9 cellular contexts compared by ENCODE assay signal in the genomic region with DNA sequence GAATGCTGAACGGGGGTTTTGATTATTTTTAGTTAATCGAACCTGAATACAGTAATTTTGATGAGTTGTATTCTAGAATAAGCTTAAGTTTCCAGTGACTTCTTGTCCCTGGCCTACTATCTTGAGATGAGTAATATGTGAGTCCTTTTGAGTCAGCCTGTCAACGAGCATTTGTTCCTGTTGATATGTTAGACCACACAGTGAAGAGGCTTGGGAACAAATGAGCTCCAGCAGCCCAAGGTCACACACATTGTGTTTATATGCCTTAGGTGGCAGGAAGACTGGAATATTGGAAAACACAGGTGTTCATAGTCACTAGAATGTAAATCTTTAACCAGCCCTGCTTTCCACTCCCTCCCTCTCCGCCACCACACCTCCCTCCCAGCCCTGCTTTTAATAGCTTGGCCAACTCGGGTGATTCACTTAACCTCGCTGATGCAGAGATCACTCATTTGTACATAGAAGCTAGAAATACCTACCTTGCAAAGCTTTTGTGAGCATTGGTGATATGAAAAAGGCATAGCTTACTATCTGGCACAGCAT. TPM values are rescaled to one million over a fixed set of nuclear protein-coding genes. Genes with fewer than 3 reads are reported as not detected.
DNase-seq lines count a peak whose midpoint lies in the region; ATAC-seq and TF ChIP-seq lines count a peak whose summit lies in the region.
"Had no signal": no experiment of that assay in that cellular context is flagged by ENCODE, and none has a peak within 500 bp of the region (broad histone marks: within the 10 kb centered on the region; RNA-seq: fewer than 3 reads in every experiment).

No MANE protein-coding gene starts in this region.

- no peak overlapping the region for H3K18ac ChIP-seq in mesendoderm (ENCODE audit: low read length)

- DNase-seq in activated CD4-positive, alpha-beta T cell treated with anti-CD3 and anti-CD28 coated beads, Interleukin-2, amount 10 ng/mL, durations not matched to agents 24 days and 14 days = no peak
- no peak for DNase-seq in activated CD4-positive, alpha-beta T cell treated with anti-CD3 and anti-CD28 coated beads, Interleukin-2, amount 50 U/mL, for 4 hours
- DNase-seq in foreskin fibroblast (peak; percentile 79 to 89), erythroblast (lab: John Stamatoyannopoulos, UW) (no peak), mesendoderm (no peak), ovary (no peak)
- DNase-seq: DND-41 had no signal

- no peak overlapping the region for H2BK15ac ChIP-seq in mesendoderm (replicated peaks; ENCODE audit: low read depth)

- H3K27ac ChIP-seq in OCI-LY3 (ENCODE audit: low read length) (no peak overlapping the region), mesendoderm (ENCODE audit: low read depth, low read length) (no peak overlapping the region), ovary (no peak overlapping the region)

- no peaks in the 10 kb centered on the region for H3K36me3 ChIP-seq in OCI-LY3 (replicated peaks; ENCODE audit: low read depth, low read length)
- H3K36me3 ChIP-seq in mesendoderm (ENCODE audit: control insufficient read depth, insufficient read depth, low read length) = no peaks in the 10 kb centered on the region
- H3K36me3 ChIP-seq in ovary = no peaks in the 10 kb centered on the region

- WGBS in mesendoderm (ENCODE audit: extremely low coverage, insufficient coverage, low lambda C conversion rate) = no CpG with 5 or more reads among the region's 6 CpGs
- 55 to 69% (median 57%) methylated on average over 6 of the region's 6 CpGs for WGBS in ovary, 3 donors

- H3K4me3 ChIP-seq in OCI-LY3 (ENCODE audit: low read length) (no peak overlapping the region), foreskin fibroblast (ENCODE audit: low read depth in 1 of 2, low read length in 2 of 2) (no peak overlapping the region), mesendoderm (ENCODE audit: low read length) (no peak overlapping the region), ovary (no peak overlapping the region)

- peaks cover 6% of the 10 kb centered on the region for H3K27me3 Mint-ChIP-seq in activated CD4-positive, alpha-beta T cell treated with anti-CD3 and anti-CD28 coated beads, Interleukin-2, amount 10 ng/mL, durations not matched to agents 24 days and 14 days

- no peaks in the 10 kb centered on the region for H3K79me2 ChIP-seq in OCI-LY3 (ENCODE audit: low read length)
- no peaks in the 10 kb centered on the region for H3K79me2 ChIP-seq in mesendoderm (ENCODE audit: control insufficient read depth, insufficient read depth, low read length)

- no peak overlapping the region for H2BK120ac ChIP-seq in mesendoderm (ENCODE audit: low read depth, low read length)

- no peak overlapping the region for H3K56ac ChIP-seq in mesendoderm (ENCODE audit: low read length)

- H3K9me3 ChIP-seq in OCI-LY3 (ENCODE audit: insufficient read depth, low read length) (no peaks in the 10 kb centered on the region), ovary (no peaks in the 10 kb centered on the region)

- no peaks in the 10 kb centered on the region for H3K36me3 Mint-ChIP-seq in activated CD4-positive, alpha-beta T cell treated with anti-CD3 and anti-CD28 coated beads, Interleukin-2, amount 10 ng/mL, durations not matched to agents 24 days and 14 days (ENCODE audit: low read depth)

- no peak overlapping the region for H3K9ac ChIP-seq in OCI-LY3 (ENCODE audit: low read length)
- H3K9ac ChIP-seq in mesendoderm (ENCODE audit: low read length) = no peak overlapping the region

- no peak for TF ChIP-seq CTCF in OCI-LY3 (IDR thresholded peaks at IDR 0.05; ENCODE audit: low read depth, low read length)
- no peak for TF ChIP-seq CTCF in foreskin fibroblast (IDR thresholded peaks at IDR 0.05; ENCODE audit: low read depth, low read length)
- TF ChIP-seq CTCF in ovary (IDR thresholded peaks at IDR 0.05) = no peak

- H4K20me1 ChIP-seq in OCI-LY3 (ENCODE audit: insufficient read depth, low read length) = no peaks in the 10 kb centered on the region

- H3K27me3 ChIP-seq in OCI-LY3 (ENCODE audit: low read depth, low read length) (no peaks in the 10 kb centered on the region), mesendoderm (ENCODE audit: insufficient read depth, low read length, poor library complexity) (no peaks in the 10 kb centered on the region), ovary (no peaks in the 10 kb centered on the region)

- no peak overlapping the region for H2AFZ ChIP-seq in OCI-LY3 (ENCODE audit: low read depth, low read length)

- H2BK5ac ChIP-seq in mesendoderm (ENCODE audit: low read length) = no peak overlapping the region

- peak; percentile 94 for ATAC-seq in HG02642 (IDR thresholded peaks at IDR 0.05; ENCODE audit: poor library complexity, unreplicated experiment)

- no peak overlapping the region for H3K4ac ChIP-seq in mesendoderm (ENCODE audit: low read depth, low read length)

- H3K79me1 ChIP-seq in mesendoderm (ENCODE audit: low read length) = no peaks in the 10 kb centered on the region

- intact Hi-C loops in activated CD4-positive, alpha-beta T cell treated with anti-CD3 and anti-CD28 coated beads, Interleukin-2, amount 10 ng/mL, durations not matched to agents 24 days and 14 days (cut with micrococcal nuclease) = no loop called here
- intact Hi-C loops in ovary (cut with DNase I) = no loop called here

- H3K9me3 Mint-ChIP-seq in activated CD4-positive, alpha-beta T cell treated with anti-CD3 and anti-CD28 coated beads, Interleukin-2, amount 10 ng/mL, durations not matched to agents 24 days and 14 days = no peaks in the 10 kb centered on the region

- H4K8ac ChIP-seq in mesendoderm (ENCODE audit: low read depth, low read length) = no peak overlapping the region

- H4K5ac ChIP-seq in mesendoderm (ENCODE audit: low read length) = no peak overlapping the region

- peaks cover 6% of the 10 kb centered on the region for H3K4me1 Mint-ChIP-seq in activated CD4-positive, alpha-beta T cell treated with anti-CD3 and anti-CD28 coated beads, Interleukin-2, amount 10 ng/mL, durations not matched to agents 24 days and 14 days

- peaks cover 8% of the 10 kb centered on the region; the same call in 1 of the 2 replicates for H3K4me1 ChIP-seq in OCI-LY3 (ENCODE audit: low read length)
- no peaks in the 10 kb centered on the region for H3K4me1 ChIP-seq in mesendoderm (ENCODE audit: control insufficient read depth, low read depth, low read length)
- H3K4me1 ChIP-seq in ovary (ENCODE audit: insufficient read depth) = no peaks in the 10 kb centered on the region

- H2AK5ac ChIP-seq in mesendoderm (ENCODE audit: low read length) = no peak overlapping the region

- peak overlapping the region; percentile 4 for H3K27ac Mint-ChIP-seq in activated CD4-positive, alpha-beta T cell treated with anti-CD3 and anti-CD28 coated beads, Interleukin-2, amount 10 ng/mL, durations not matched to agents 24 days and 14 days

- H3K4me2 ChIP-seq in OCI-LY3 (ENCODE audit: low read length) (peak overlapping the region; percentile 14; the same call in 1 of the 2 replicates), mesendoderm (ENCODE audit: low read length) (no peak overlapping the region)

- H3K4me3 Mint-ChIP-seq in activated CD4-positive, alpha-beta T cell treated with anti-CD3 and anti-CD28 coated beads, Interleukin-2, amount 10 ng/mL, durations not matched to agents 24 days and 14 days = no peak overlapping the region

- TF ChIP-seq EP300 in ovary (IDR thresholded peaks at IDR 0.05) = no peak

- TF ChIP-seq POLR2A in erythroblast (IDR thresholded peaks at IDR 0.05; ENCODE audit: low read length) = no peak
- no peak for TF ChIP-seq POLR2A in ovary (IDR thresholded peaks at IDR 0.05)

- no peak overlapping the region for H3K23ac ChIP-seq in mesendoderm (ENCODE audit: low read length)

RNA-seq across cellular contexts. Expression of a gene that starts 9.1 kb away (rescaled TPM):
- total RNA-seq in activated CD4-positive, alpha-beta T cell treated with anti-CD3 and anti-CD28 coated beads, Interleukin-2, amount 10 ng/mL, durations not matched to agents 24 days and 14 days = 0.28 and 0.42 TPM in 2 replicates
- 2.6 TPM for polyA plus RNA-seq in mesendoderm (2013, experiment 1 of 2)
- 2.6 TPM for polyA plus RNA-seq in mesendoderm (2013, experiment 2 of 2)
- 1 to 10 TPM; 3.5 to 9.3 (median 5.8) TPM for total RNA-seq in ovary
- 10 to 100 TPM in 1 of 2 donors, 1 to 10 TPM in 1; 9.1 to 14.1 TPM for polyA plus RNA-seq in ovary

RNA-seq across cellular contexts. Expression of a gene that starts 18.7 kb away (rescaled TPM):
- total RNA-seq in activated CD4-positive, alpha-beta T cell treated with anti-CD3 and anti-CD28 coated beads, Interleukin-2, amount 10 ng/mL, durations not matched to agents 24 days and 14 days = not detected in 2 replicates
- 6.6 TPM for polyA plus RNA-seq in mesendoderm (2013, experiment 1 of 2)
- polyA plus RNA-seq in mesendoderm (2013, experiment 2 of 2) = 6.2 TPM
- not detected for total RNA-seq in ovary
- not detected for polyA plus RNA-seq in ovary

Comparison
In these comparisons a context has a peak if more than half of its experiments do, and no peak if none do; other contexts are left out.
1. DNase-seq: peak in foreskin fibroblast (2 of 2); none in activated CD4-positive, alpha-beta T cell treated with anti-CD3 and anti-CD28 coated beads, Interleukin-2, amount 10 ng/mL, durations not matched to agents 24 days and 14 days (single experiment), activated CD4-positive, alpha-beta T cell treated with anti-CD3 and anti-CD28 coated beads, Interleukin-2, amount 50 U/mL, for 4 hours (0 of 2), erythroblast (0 of 2), mesendoderm (single experiment) and ovary (0 of 5).